In the genomic region with DNA sequence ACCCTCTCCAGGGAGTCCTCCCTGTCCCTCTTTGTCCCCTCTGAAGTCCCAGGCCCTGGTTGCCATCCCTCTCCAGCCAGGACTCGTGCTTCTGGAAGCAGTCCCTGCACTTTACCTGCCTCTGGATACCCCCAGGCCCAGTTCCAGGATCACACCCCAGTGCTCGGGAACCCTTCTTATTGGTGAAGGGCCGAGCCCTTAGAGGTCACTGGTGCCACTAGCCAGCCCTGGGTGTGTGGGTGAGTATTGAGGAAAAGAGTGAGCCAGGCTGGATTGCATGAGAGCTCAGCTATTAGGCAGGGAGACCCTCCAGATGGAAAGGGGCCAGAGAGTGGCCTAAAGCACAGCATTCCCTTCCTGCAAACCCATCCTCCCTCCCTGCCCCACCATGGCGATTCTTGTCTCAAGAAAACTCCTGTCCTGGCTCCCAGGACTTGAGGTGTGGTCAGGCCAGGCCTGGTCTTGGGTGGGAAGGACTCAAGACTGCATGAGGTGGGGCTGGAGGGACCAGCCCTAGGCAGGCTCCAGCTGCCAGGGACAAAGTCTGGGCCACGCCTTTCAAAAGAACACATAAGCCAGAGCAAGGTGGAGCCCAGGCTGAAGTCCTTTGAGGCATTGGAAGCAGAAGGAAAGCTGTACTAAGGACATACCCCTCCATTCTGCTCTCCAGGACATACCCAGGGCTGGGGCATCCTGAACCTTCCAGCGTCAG, we compare ENCODE assay signal across 2 cellular contexts.
TF ChIP-seq lines count a peak whose summit lies in the region.

No MANE protein-coding gene starts in this region.

TF ChIP-seq in IMR-90, 13 proteins besides CTCF, POLR2A, EP300 and RAD21:
- no peak for TF ChIP-seq CEBPB (IDR thresholded peaks at IDR 0.05; ENCODE audit: low read depth, low read length)
- no peak for TF ChIP-seq MAFK (IDR thresholded peaks at IDR 0.05; ENCODE audit: low read depth, low read length)
- no peak for TF ChIP-seq NFE2L2 (IDR thresholded peaks at IDR 0.05; ENCODE audit: low read depth, low read length)
- TF ChIP-seq RFX5 (IDR thresholded peaks at IDR 0.05; ENCODE audit: low read depth, low read length) = no peak
- TF ChIP-seq FOS (IDR thresholded peaks at IDR 0.05; ENCODE audit: low read depth, low read length) = no peak

TF ChIP-seq in GM23338, 12 proteins besides CTCF, POLR2A, EP300 and RAD21:
- TF ChIP-seq CREB1 (CRISPR knock-in tag; IDR thresholded peaks at IDR 0.05; ENCODE audit: low read depth) = no peak
- TF ChIP-seq ZNF331 (CRISPR knock-in tag; IDR thresholded peaks at IDR 0.05; ENCODE audit: low read depth) = no peak
- TF ChIP-seq JUNB (IDR thresholded peaks at IDR 0.05; ENCODE audit: unreplicated experiment) = no peak
- no peak for TF ChIP-seq ZNF114 (CRISPR knock-in tag; IDR thresholded peaks at IDR 0.05)
- no peak for TF ChIP-seq EZH2phosphoT487 (IDR thresholded peaks at IDR 0.05; ENCODE audit: unreplicated experiment)
- no peak for TF ChIP-seq EZH2 (IDR thresholded peaks at IDR 0.05; ENCODE audit: low read depth, unreplicated experiment)
- TF ChIP-seq, protein P1, sequence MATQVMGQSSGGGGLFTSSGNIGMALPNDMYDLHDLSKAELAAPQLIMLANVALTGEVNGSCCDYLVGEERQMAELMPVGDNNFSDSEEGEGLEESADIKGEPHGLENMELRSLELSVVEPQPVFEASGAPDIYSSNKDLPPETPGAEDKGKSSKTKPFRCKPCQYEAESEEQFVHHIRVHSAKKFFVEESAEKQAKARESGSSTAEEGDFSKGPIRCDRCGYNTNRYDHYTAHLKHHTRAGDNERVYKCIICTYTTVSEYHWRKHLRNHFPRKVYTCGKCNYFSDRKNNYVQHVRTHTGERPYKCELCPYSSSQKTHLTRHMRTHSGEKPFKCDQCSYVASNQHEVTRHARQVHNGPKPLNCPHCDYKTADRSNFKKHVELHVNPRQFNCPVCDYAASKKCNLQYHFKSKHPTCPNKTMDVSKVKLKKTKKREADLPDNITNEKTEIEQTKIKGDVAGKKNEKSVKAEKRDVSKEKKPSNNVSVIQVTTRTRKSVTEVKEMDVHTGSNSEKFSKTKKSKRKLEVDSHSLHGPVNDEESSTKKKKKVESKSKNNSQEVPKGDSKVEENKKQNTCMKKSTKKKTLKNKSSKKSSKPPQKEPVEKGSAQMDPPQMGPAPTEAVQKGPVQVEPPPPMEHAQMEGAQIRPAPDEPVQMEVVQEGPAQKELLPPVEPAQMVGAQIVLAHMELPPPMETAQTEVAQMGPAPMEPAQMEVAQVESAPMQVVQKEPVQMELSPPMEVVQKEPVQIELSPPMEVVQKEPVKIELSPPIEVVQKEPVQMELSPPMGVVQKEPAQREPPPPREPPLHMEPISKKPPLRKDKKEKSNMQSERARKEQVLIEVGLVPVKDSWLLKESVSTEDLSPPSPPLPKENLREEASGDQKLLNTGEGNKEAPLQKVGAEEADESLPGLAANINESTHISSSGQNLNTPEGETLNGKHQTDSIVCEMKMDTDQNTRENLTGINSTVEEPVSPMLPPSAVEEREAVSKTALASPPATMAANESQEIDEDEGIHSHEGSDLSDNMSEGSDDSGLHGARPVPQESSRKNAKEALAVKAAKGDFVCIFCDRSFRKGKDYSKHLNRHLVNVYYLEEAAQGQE (IDR thresholded peaks at IDR 0.05; ENCODE audit: unreplicated experiment) = no peak
- TF ChIP-seq, protein P2, sequence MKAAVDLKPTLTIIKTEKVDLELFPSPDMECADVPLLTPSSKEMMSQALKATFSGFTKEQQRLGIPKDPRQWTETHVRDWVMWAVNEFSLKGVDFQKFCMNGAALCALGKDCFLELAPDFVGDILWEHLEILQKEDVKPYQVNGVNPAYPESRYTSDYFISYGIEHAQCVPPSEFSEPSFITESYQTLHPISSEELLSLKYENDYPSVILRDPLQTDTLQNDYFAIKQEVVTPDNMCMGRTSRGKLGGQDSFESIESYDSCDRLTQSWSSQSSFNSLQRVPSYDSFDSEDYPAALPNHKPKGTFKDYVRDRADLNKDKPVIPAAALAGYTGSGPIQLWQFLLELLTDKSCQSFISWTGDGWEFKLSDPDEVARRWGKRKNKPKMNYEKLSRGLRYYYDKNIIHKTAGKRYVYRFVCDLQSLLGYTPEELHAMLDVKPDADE (IDR thresholded peaks at IDR 0.05) = no peak
- TF ChIP-seq STAT1 (IDR thresholded peaks at IDR 0.05; ENCODE audit: unreplicated experiment) = no peak
- TF ChIP-seq, protein P3, sequence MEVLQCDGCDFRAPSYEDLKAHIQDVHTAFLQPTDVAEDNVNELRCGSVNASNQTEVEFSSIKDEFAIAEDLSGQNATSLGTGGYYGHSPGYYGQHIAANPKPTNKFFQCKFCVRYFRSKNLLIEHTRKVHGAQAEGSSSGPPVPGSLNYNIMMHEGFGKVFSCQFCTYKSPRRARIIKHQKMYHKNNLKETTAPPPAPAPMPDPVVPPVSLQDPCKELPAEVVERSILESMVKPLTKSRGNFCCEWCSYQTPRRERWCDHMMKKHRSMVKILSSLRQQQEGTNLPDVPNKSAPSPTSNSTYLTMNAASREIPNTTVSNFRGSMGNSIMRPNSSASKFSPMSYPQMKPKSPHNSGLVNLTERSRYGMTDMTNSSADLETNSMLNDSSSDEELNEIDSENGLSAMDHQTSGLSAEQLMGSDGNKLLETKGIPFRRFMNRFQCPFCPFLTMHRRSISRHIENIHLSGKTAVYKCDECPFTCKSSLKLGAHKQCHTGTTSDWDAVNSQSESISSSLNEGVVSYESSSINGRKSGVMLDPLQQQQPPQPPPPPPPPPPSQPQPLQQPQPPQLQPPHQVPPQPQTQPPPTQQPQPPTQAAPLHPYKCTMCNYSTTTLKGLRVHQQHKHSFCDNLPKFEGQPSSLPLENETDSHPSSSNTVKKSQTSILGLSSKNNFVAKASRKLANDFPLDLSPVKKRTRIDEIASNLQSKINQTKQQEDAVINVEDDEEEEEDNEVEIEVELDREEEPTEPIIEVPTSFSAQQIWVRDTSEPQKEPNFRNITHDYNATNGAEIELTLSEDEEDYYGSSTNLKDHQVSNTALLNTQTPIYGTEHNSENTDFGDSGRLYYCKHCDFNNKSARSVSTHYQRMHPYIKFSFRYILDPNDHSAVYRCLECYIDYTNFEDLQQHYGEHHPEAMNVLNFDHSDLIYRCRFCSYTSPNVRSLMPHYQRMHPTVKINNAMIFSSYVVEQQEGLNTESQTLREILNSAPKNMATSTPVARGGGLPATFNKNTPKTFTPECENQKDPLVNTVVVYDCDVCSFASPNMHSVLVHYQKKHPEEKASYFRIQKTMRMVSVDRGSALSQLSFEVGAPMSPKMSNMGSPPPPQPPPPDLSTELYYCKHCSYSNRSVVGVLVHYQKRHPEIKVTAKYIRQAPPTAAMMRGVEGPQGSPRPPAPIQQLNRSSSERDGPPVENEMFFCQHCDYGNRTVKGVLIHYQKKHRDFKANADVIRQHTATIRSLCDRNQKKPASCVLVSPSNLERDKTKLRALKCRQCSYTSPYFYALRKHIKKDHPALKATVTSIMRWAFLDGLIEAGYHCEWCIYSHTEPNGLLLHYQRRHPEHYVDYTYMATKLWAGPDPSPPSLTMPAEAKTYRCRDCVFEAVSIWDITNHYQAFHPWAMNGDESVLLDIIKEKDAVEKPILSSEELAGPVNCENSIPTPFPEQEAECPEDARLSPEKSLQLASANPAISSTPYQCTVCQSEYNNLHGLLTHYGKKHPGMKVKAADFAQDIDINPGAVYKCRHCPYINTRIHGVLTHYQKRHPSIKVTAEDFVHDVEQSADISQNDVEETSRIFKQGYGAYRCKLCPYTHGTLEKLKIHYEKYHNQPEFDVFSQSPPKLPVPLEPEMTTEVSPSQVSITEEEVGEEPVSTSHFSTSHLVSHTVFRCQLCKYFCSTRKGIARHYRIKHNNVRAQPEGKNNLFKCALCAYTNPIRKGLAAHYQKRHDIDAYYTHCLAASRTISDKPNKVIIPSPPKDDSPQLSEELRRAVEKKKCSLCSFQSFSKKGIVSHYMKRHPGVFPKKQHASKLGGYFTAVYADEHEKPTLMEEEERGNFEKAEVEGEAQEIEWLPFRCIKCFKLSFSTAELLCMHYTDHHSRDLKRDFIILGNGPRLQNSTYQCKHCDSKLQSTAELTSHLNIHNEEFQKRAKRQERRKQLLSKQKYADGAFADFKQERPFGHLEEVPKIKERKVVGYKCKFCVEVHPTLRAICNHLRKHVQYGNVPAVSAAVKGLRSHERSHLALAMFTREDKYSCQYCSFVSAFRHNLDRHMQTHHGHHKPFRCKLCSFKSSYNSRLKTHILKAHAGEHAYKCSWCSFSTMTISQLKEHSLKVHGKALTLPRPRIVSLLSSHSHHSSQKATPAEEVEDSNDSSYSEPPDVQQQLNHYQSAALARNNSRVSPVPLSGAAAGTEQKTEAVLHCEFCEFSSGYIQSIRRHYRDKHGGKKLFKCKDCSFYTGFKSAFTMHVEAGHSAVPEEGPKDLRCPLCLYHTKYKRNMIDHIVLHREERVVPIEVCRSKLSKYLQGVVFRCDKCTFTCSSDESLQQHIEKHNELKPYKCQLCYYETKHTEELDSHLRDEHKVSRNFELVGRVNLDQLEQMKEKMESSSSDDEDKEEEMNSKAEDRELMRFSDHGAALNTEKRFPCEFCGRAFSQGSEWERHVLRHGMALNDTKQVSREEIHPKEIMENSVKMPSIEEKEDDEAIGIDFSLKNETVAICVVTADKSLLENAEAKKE (CRISPR knock-in tag; IDR thresholded peaks at IDR 0.05) = no peak
- TF ChIP-seq NANOG (IDR thresholded peaks at IDR 0.05; ENCODE audit: borderline replicate concordance) = no peak
- no peak for TF ChIP-seq POLR2AphosphoS5 (IDR thresholded peaks at IDR 0.05; ENCODE audit: low read depth)
